ENCODE assay signal across 9 cellular contexts in the genomic region with DNA sequence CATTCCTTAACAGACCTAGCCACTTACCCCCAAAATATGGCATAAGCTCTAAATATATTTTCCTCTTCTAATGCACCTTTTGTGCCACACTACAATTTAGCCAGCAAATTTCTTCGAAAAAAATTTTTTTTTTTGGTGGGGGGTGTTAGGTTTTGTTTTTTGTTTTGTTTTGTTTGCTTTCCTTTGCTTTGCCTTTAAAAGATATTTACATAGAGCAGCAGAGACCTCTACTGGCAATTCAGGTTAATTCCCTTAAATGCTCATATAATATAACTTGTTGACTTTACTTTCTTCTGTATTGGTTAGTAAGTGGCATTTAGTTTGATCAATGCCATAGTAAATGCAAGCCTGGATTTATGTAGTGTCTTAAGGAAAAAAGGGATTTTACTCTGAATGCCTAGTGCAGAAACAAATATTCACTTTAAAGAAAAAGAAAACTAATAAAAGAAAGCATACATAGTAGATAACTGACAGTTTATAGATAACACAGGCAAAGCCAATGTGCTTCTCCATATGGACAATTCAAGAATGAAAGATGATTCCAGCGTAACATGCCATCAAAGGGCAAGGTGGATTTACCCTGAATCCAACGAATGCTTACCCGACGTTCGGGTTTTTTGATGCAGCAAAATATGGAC.
DNase-seq lines count a peak whose midpoint lies in the region; ATAC-seq, FAIRE-seq and TF ChIP-seq lines count a peak whose summit lies in the region.
"Had no signal": no experiment of that assay in that cellular context is flagged by ENCODE, and none has a peak within 500 bp of the region (broad histone marks: within the 10 kb centered on the region; RNA-seq: fewer than 3 reads in every experiment).

No MANE protein-coding gene starts in this region.

- H3K4me3 ChIP-seq in bronchial epithelial cell (ENCODE audit: low read depth, low read length), result no peak overlapping the region

- intact Hi-C loops in activated T-helper 1 cell treated with anti-CD3 and anti-CD28 coated beads, Interleukin-12 subunit alpha, Interleukin-12 subunit beta, Interleukin-2, Interleukin-4 antibody, amounts not matched to agents 30 ng/mL and 10 ng/mL and 1 ng/mL, durations not matched to agents 14 hours and 24 hours and 36 hours (cut with micrococcal nuclease), result loop anchor here (2.0 to 10.0 kb wide), 2 partner anchors 230 to 1618 kb away; no protein-coding TSS in a partner anchor

- no peak overlapping the region for H3K4me3 Mint-ChIP-seq in nephron progenitor cell
- no peak overlapping the region for H3K4me3 Mint-ChIP-seq in activated T-helper 1 cell treated with anti-CD3 and anti-CD28 coated beads, Interleukin-12 subunit alpha, Interleukin-12 subunit beta, Interleukin-2, Interleukin-4 antibody, amounts not matched to agents 30 ng/mL and 10 ng/mL and 1 ng/mL, durations not matched to agents 14 hours and 24 hours and 36 hours

- H3K36me3 Mint-ChIP-seq in nephron progenitor cell (ENCODE audit: low read depth), result no peaks in the 10 kb centered on the region
- no peaks in the 10 kb centered on the region for H3K36me3 Mint-ChIP-seq in activated T-helper 1 cell treated with anti-CD3 and anti-CD28 coated beads, Interleukin-12 subunit alpha, Interleukin-12 subunit beta, Interleukin-2, Interleukin-4 antibody, amounts not matched to agents 30 ng/mL and 10 ng/mL and 1 ng/mL, durations not matched to agents 14 hours and 24 hours and 36 hours (ENCODE audit: low read depth)

- in situ Hi-C loops in G401 (cut with HindIII; ENCODE audit: low sequenced_read_pairs), result no loop called here

- no peaks in the 10 kb centered on the region for H3K27me3 ChIP-seq in bronchial epithelial cell (ENCODE audit: control insufficient read depth, insufficient read depth, low read length)

- DNase-seq in G401 (ENCODE audit: low spot score) (peak; percentile 30), LHCN-M2 (ENCODE audit: low read depth) (peak; percentile 9), bronchial epithelial cell (ENCODE audit: low read depth) (peak; percentile 32), nephron progenitor cell (no peak), retina (no peak), NCI-H1092 treated with DMSO at 0.1 percent for 48 hours (lab: John Stamatoyannopoulos, UW) (no peak)
- DNase-seq in activated T-helper 1 cell treated with anti-CD3 and anti-CD28 coated beads, Interleukin-12 subunit alpha, Interleukin-12 subunit beta, Interleukin-2, Interleukin-4 antibody, amounts not matched to agents 30 ng/mL and 10 ng/mL and 1 ng/mL, durations not matched to agents 14 hours and 24 hours and 36 hours (ENCODE audit: low spot score), result no peak
- DNase-seq: right cardiac atrium had no signal

- no peaks in the 10 kb centered on the region for H3K4me1 Mint-ChIP-seq in nephron progenitor cell
- H3K4me1 Mint-ChIP-seq in activated T-helper 1 cell treated with anti-CD3 and anti-CD28 coated beads, Interleukin-12 subunit alpha, Interleukin-12 subunit beta, Interleukin-2, Interleukin-4 antibody, amounts not matched to agents 30 ng/mL and 10 ng/mL and 1 ng/mL, durations not matched to agents 14 hours and 24 hours and 36 hours (ENCODE audit: low read depth), result no peaks in the 10 kb centered on the region

- no peaks in the 10 kb centered on the region for H3K9me3 Mint-ChIP-seq in nephron progenitor cell
- no peaks in the 10 kb centered on the region for H3K9me3 Mint-ChIP-seq in activated T-helper 1 cell treated with anti-CD3 and anti-CD28 coated beads, Interleukin-12 subunit alpha, Interleukin-12 subunit beta, Interleukin-2, Interleukin-4 antibody, amounts not matched to agents 30 ng/mL and 10 ng/mL and 1 ng/mL, durations not matched to agents 14 hours and 24 hours and 36 hours

- TF ChIP-seq CTCF in bronchial epithelial cell (IDR thresholded peaks at IDR 0.05; ENCODE audit: insufficient read depth, low read length, severe bottlenecking) (peak; percentile 41), nephron progenitor cell (IDR thresholded peaks at IDR 0.05) (peak; percentile 58)

- no peak for ATAC-seq in HG02973 (IDR thresholded peaks at IDR 0.05; ENCODE audit: unreplicated experiment)
- ATAC-seq: right cardiac atrium had no signal

- H3K27ac Mint-ChIP-seq in nephron progenitor cell, result no peak overlapping the region
- no peak overlapping the region for H3K27ac Mint-ChIP-seq in activated T-helper 1 cell treated with anti-CD3 and anti-CD28 coated beads, Interleukin-12 subunit alpha, Interleukin-12 subunit beta, Interleukin-2, Interleukin-4 antibody, amounts not matched to agents 30 ng/mL and 10 ng/mL and 1 ng/mL, durations not matched to agents 14 hours and 24 hours and 36 hours

- peaks cover 14% of the 10 kb centered on the region for H3K27me3 Mint-ChIP-seq in nephron progenitor cell (ENCODE audit: low read depth, poor library complexity)
- H3K27me3 Mint-ChIP-seq in activated T-helper 1 cell treated with anti-CD3 and anti-CD28 coated beads, Interleukin-12 subunit alpha, Interleukin-12 subunit beta, Interleukin-2, Interleukin-4 antibody, amounts not matched to agents 30 ng/mL and 10 ng/mL and 1 ng/mL, durations not matched to agents 14 hours and 24 hours and 36 hours (ENCODE audit: insufficient read depth), result peaks cover 11% of the 10 kb centered on the region

- H3K36me3 ChIP-seq in bronchial epithelial cell (ENCODE audit: control insufficient read depth, insufficient read depth, low read length), result no peaks in the 10 kb centered on the region

- no peak for FAIRE-seq in bronchial epithelial cell (lab: Jason Lieb, UNC)

Comparison
In these comparisons a context has a peak if more than half of its experiments do, and no peak if none do; other contexts are left out.
1. DNase-seq: peak in G401 (single experiment), LHCN-M2 (single experiment) and bronchial epithelial cell (single experiment); none in nephron progenitor cell (single experiment), retina (single experiment), activated T-helper 1 cell treated with anti-CD3 and anti-CD28 coated beads, Interleukin-12 subunit alpha, Interleukin-12 subunit beta, Interleukin-2, Interleukin-4 antibody, amounts not matched to agents 30 ng/mL and 10 ng/mL and 1 ng/mL, durations not matched to agents 14 hours and 24 hours and 36 hours (single experiment) and NCI-H1092 treated with DMSO at 0.1 percent for 48 hours (single experiment).